Comparison of ENCODE assay signal across 5 cellular contexts in genomic region chr10:36946598-36946997, GRCh38.
"Had no signal": no experiment of that assay in that cellular context is flagged by ENCODE, and none has a peak within 500 bp of the region (broad histone marks: within the 10 kb centered on the region; RNA-seq: fewer than 3 reads in every experiment).

No MANE protein-coding gene starts in this region.

- DNase-seq: H9, HCEC 1CT, IMR-90 had no signal

- ATAC-seq: GM23338, K562 had no signal

- H3K4me3 ChIP-seq: GM23338, K562 had no signal
